In genomic region chr20:8082025-8082424, GRCh38 we compare ENCODE assay signal across 11 cellular contexts. TPM values are rescaled to one million over a fixed set of nuclear protein-coding genes. Genes with fewer than 3 reads are reported as not detected.
DNase-seq lines count a peak whose midpoint lies in the region; ATAC-seq, FAIRE-seq and TF ChIP-seq lines count a peak whose summit lies in the region.
"Had no signal": no experiment of that assay in that cellular context is flagged by ENCODE, and none has a peak within 500 bp of the region (broad histone marks: within the 10 kb centered on the region; RNA-seq: fewer than 3 reads in every experiment).

No MANE protein-coding gene starts in this region.

- POLR2A ChIA-PET in HepG2 (lab: Yijun Ruan, JAX) = no interaction called here

- no peaks in the 10 kb centered on the region for H4K20me1 ChIP-seq in HepG2 (ENCODE audit: insufficient read depth, low read length)

- H3K79me2 ChIP-seq in HepG2 (ENCODE audit: insufficient read depth, low read length) = no peaks in the 10 kb centered on the region

- no peaks in the 10 kb centered on the region for H3K27me3 ChIP-seq in HepG2 (ENCODE audit: control insufficient read depth in 1 of 2, insufficient read depth in 2 of 2, low read length in 2 of 2)
- H3K27me3 ChIP-seq in right lobe of liver = no peaks in the 10 kb centered on the region
- H3K27me3 ChIP-seq in gastroesophageal sphincter = no peaks in the 10 kb centered on the region
- no peaks in the 10 kb centered on the region for H3K27me3 ChIP-seq in effector memory CD4-positive, alpha-beta T cell (replicated peaks; ENCODE audit: control insufficient read depth, insufficient read depth, low read length, poor library complexity, severe bottlenecking)
- H3K27me3 ChIP-seq in transverse colon = no peaks in the 10 kb centered on the region

- TF ChIP-seq CTCF in HepG2 (CRISPR knock-in tag; IDR thresholded peaks at IDR 0.05) = no peak
- TF ChIP-seq CTCF in right lobe of liver (IDR thresholded peaks at IDR 0.05) = no peak
- peak in 3 of 4 experiments; percentile 5 to 25 (median 10) for TF ChIP-seq CTCF in gastroesophageal sphincter (IDR thresholded peaks at IDR 0.05)
- peak in 1 of 5 experiments; percentile 3 for TF ChIP-seq CTCF in transverse colon (IDR thresholded peaks at IDR 0.05)

- DNase-seq in HepG2 (ENCODE audit: low spot score) (peak; percentile 15), right lobe of liver (no peak), RPMI8226 (peak; percentile 11), transverse colon (no peak)
- DNase-seq in activated CD4-positive, alpha-beta T cell treated with anti-CD3 and anti-CD28 coated beads for 48 hours = no peak
- no peak for DNase-seq in effector memory CD4-positive, alpha-beta T cell
- DNase-seq: CD8-positive, alpha-beta memory T cell; foreskin melanocyte; natural killer cell had no signal

- TF ChIP-seq EP300 in HepG2 (IDR thresholded peaks at IDR 0.05; ENCODE audit: low read depth in 2 of 2, low read length in 2 of 2) (no peak), HepG2 (CRISPR knock-in tag; IDR thresholded peaks at IDR 0.05; ENCODE audit: borderline replicate concordance) (no peak), gastroesophageal sphincter (IDR thresholded peaks at IDR 0.05) (no peak), transverse colon (IDR thresholded peaks at IDR 0.05; ENCODE audit: low read depth) (no peak)

- H3K36me3 ChIP-seq in HepG2 (replicated peaks in 1 of 2; ENCODE audit: control insufficient read depth in 1 of 2, insufficient read depth in 2 of 2, low read length in 2 of 2) (no peaks in the 10 kb centered on the region), right lobe of liver (no peaks in the 10 kb centered on the region), gastroesophageal sphincter (no peaks in the 10 kb centered on the region), transverse colon (no peaks in the 10 kb centered on the region)
- H3K36me3 ChIP-seq in effector memory CD4-positive, alpha-beta T cell (ENCODE audit: control insufficient read depth, insufficient read depth, low read length) = no peaks in the 10 kb centered on the region

- intact Hi-C loops in HepG2 (cut with micrococcal nuclease; ENCODE audit: unreplicated experiment) = no loop called here
- intact Hi-C loops in right lobe of liver (cut with DNase I) = no loop called here
- intact Hi-C loops in transverse colon (cut with DNase I; ENCODE audit: low total_unique reads) = no loop called here

- H3K9ac ChIP-seq in HepG2 (ENCODE audit: insufficient read depth, low read depth, low read length) = no peak overlapping the region

- H3K27ac ChIP-seq in HepG2 (ENCODE audit: extremely low read length, insufficient read depth, low read length) = no peak overlapping the region
- no peak overlapping the region for H3K27ac ChIP-seq in right lobe of liver
- peak overlapping the region in 1 of 4 donors; percentile 1 for H3K27ac ChIP-seq in gastroesophageal sphincter
- no peak overlapping the region for H3K27ac ChIP-seq in effector memory CD4-positive, alpha-beta T cell (ENCODE audit: insufficient read depth, low read length, poor library complexity, severe bottlenecking)
- peak overlapping the region in 2 of 4 donors; percentile 26 to 66 for H3K27ac ChIP-seq in transverse colon

- BruUV-seq in HepG2 (replicated peaks; lab: Mats Ljungman, UMichigan) = no TSS peak

- FAIRE-seq in HepG2 (lab: Jason Lieb, UNC) = no peak

- no peak overlapping the region for H2AFZ ChIP-seq in HepG2 (ENCODE audit: low read length)

- no peak for TF ChIP-seq POLR2A in HepG2 (IDR thresholded peaks at IDR 0.05; ENCODE audit: insufficient read depth in 1 of 2, low read depth in 2 of 2, low read length in 2 of 2)
- no peak for TF ChIP-seq POLR2A in right lobe of liver (IDR thresholded peaks at IDR 0.05)
- no peak for TF ChIP-seq POLR2A in gastroesophageal sphincter (IDR thresholded peaks at IDR 0.05)
- TF ChIP-seq POLR2A in transverse colon (IDR thresholded peaks at IDR 0.05) = no peak

- in situ Hi-C loops in HepG2 (cut with HindIII; ENCODE audit: extremely low pct_ligation_motif_present, low pct_unique_long_range_greater_than_20kb) (no loop called here), transverse colon (cut with MboI; ENCODE audit: low pct_ligation_motif_present in 1 of 4, low pct_unique_long_range_greater_than_20kb in 1 of 4, low sequenced_read_pairs in 3 of 4) (no loop called here)

- peak; percentile 78 for ATAC-seq in HepG2
- ATAC-seq in right lobe of liver = no peak
- ATAC-seq in gastroesophageal sphincter = no peak
- ATAC-seq in HG03460 (IDR thresholded peaks at IDR 0.05; ENCODE audit: unreplicated experiment) = no peak
- ATAC-seq: natural killer cell had no signal

- no peak overlapping the region for H3K4me3 ChIP-seq in HepG2 (replicated peaks in 1 of 3; ENCODE audit: insufficient read depth in 1 of 3, low read depth in 2 of 3, low read length in 3 of 3)
- H3K4me3 ChIP-seq in right lobe of liver = no peak overlapping the region
- no peak overlapping the region for H3K4me3 ChIP-seq in gastroesophageal sphincter
- H3K4me3 ChIP-seq in effector memory CD4-positive, alpha-beta T cell (ENCODE audit: insufficient read depth, low read depth, low read length, poor library complexity, severe bottlenecking) = no peak overlapping the region
- no peak overlapping the region for H3K4me3 ChIP-seq in transverse colon

- TF ChIP-seq RAD21 in HepG2 (CRISPR knock-in tag; IDR thresholded peaks at IDR 0.05) = no peak

- CTCF ChIA-PET in HepG2 (lab: Yijun Ruan, JAX; ENCODE audit: low intra/inter-chr PET ratio, low total read pairs) = no interaction called here

- no peaks in the 10 kb centered on the region for H3K9me3 ChIP-seq in HepG2 (ENCODE audit: low read length)
- H3K9me3 ChIP-seq in right lobe of liver = no peaks in the 10 kb centered on the region
- H3K9me3 ChIP-seq in gastroesophageal sphincter = no peaks in the 10 kb centered on the region
- H3K9me3 ChIP-seq in effector memory CD4-positive, alpha-beta T cell (ENCODE audit: control insufficient read depth, low read length) = no peaks in the 10 kb centered on the region
- no peaks in the 10 kb centered on the region for H3K9me3 ChIP-seq in transverse colon

- no peak overlapping the region for H3K4me2 ChIP-seq in HepG2 (ENCODE audit: low read depth, low read length)

- no peaks in the 10 kb centered on the region for H3K4me1 ChIP-seq in HepG2 (ENCODE audit: insufficient read depth, low read length)
- H3K4me1 ChIP-seq in right lobe of liver = no peaks in the 10 kb centered on the region
- H3K4me1 ChIP-seq in gastroesophageal sphincter = peaks cover 0 to 9% (median 4%) of the 10 kb centered on the region in 3 donors
- no peaks in the 10 kb centered on the region for H3K4me1 ChIP-seq in effector memory CD4-positive, alpha-beta T cell (ENCODE audit: control insufficient read depth, insufficient read depth, low read length, poor library complexity, severe bottlenecking)
- peaks cover 0 to 3% (median 0%) of the 10 kb centered on the region in 4 donors for H3K4me1 ChIP-seq in transverse colon

TF ChIP-seq in HepG2, 621 proteins besides CTCF, POLR2A, EP300 and RAD21:
- TF ChIP-seq ZNF138 (CRISPR knock-in tag; IDR thresholded peaks at IDR 0.05; ENCODE audit: low read depth) = no peak
- TF ChIP-seq ZNF629 (CRISPR knock-in tag; conservative IDR thresholded peaks at IDR 0.05) = 0 out of 2 replicates have a peak, but pooled peaks have one; percentile 22

RNA-seq across cellular contexts. Expression of gene PLCB1, which starts 50.0 kb away (rescaled TPM):
- total RNA-seq in HepG2 (2016; rRNA removed; fragmentation: Illumina TruSeq; extraction: Trizol) = 42.4 and 68.9 TPM in 2 replicates
- total RNA-seq in HepG2 (2016; cell fraction: cytosol; rRNA removed; fragmentation: Illumina TruSeq; extraction: Trizol; ENCODE audit: low read depth) = 7.3 TPM in 2 replicates
- 36.6 and 64.1 TPM in 2 replicates for total RNA-seq in HepG2 (2016; cell fraction: insoluble cytoplasmic fraction; rRNA removed; fragmentation: Illumina TruSeq; extraction: Trizol)
- 13.6 and 62.2 TPM in 2 replicates for total RNA-seq in HepG2 (2016; cell fraction: membrane; rRNA removed; fragmentation: Illumina TruSeq; extraction: Trizol)
- total RNA-seq in HepG2 (2016; cell fraction: nucleus; rRNA removed; fragmentation: Illumina TruSeq; extraction: Trizol) = 117 and 122 TPM in 2 replicates
- 55.9 and 56.7 TPM in 2 replicates for polyA plus RNA-seq in HepG2 (2011; rRNA removed)
- polyA plus RNA-seq in HepG2 (2011; cell fraction: cytosol; rRNA removed) = 28.0 and 47.5 TPM in 2 replicates
- polyA plus RNA-seq in HepG2 (2011; cell fraction: nucleus; rRNA removed) = 39.0 and 50.9 TPM in 2 replicates
- polyA plus RNA-seq in HepG2 (2012) = 55.3 and 86.1 TPM in 2 replicates
- polyA plus RNA-seq in HepG2 (2016; cell fraction: cytosol; fragmentation: Illumina TruSeq; extraction: Trizol; ENCODE audit: low read depth) = 2.6 and 3.2 TPM in 2 replicates
- 36.0 and 37.9 TPM in 2 replicates for polyA plus RNA-seq in HepG2 (2016; cell fraction: insoluble cytoplasmic fraction; fragmentation: Illumina TruSeq; extraction: Trizol; ENCODE audit: low read depth)
- polyA plus RNA-seq in HepG2 (2016; cell fraction: membrane; fragmentation: Illumina TruSeq; extraction: Trizol; ENCODE audit: low read depth) = 7.2 and 7.6 TPM in 2 replicates
- 24.9 and 26.8 TPM in 2 replicates for polyA plus RNA-seq in HepG2 (2016; cell fraction: nucleus; fragmentation: Illumina TruSeq; extraction: Trizol; ENCODE audit: insufficient read depth, low read depth)
- 1.6 and 88.7 TPM in 2 replicates for polyA minus RNA-seq in HepG2 (2011; rRNA and poly(A)+ RNA removed; ENCODE audit: low replicate concordance)
- polyA minus RNA-seq in HepG2 (2011; cell fraction: cytosol; rRNA and poly(A)+ RNA removed) = 58.0 and 80.2 TPM in 2 replicates
- polyA minus RNA-seq in HepG2 (2011; cell fraction: nucleus; rRNA and poly(A)+ RNA removed) = 775 and 905 TPM in 2 replicates
- 1 to 10 TPM; 5.0 to 9.9 (median 5.7) TPM for total RNA-seq in right lobe of liver
- total RNA-seq in gastroesophageal sphincter = 100 to 1,000 TPM in 1 of 4 donors, 10 to 100 TPM in 3; 60.8 to 104 (median 69.0) TPM
- 10 to 100 TPM; 13.1 to 18.6 (median 15.8) TPM for total RNA-seq in transverse colon

Comparison
In these comparisons a context has a peak if more than half of its experiments do, and no peak if none do; other contexts are left out.
1. DNase-seq: peak in HepG2 (single experiment) and RPMI8226 (single experiment); none in right lobe of liver (0 of 3), activated CD4-positive, alpha-beta T cell treated with anti-CD3 and anti-CD28 coated beads for 48 hours (single experiment), effector memory CD4-positive, alpha-beta T cell (0 of 3) and transverse colon (single experiment).
2. CTCF ChIP-seq: peak in gastroesophageal sphincter (3 of 4); none in HepG2 (single experiment) and right lobe of liver (0 of 4).